13 cellular contexts compared by ENCODE assay signal in genomic region chr5:72160299-72160698, GRCh38. TPM values are rescaled to one million over a fixed set of nuclear protein-coding genes. Genes with fewer than 3 reads are reported as not detected.
A peak's percentile ranks its signal among the peaks of the same experiment; 100 is the strongest.
DNase-seq lines count a peak whose midpoint lies in the region; ATAC-seq and TF ChIP-seq lines count a peak whose summit lies in the region.
"Had no signal": no experiment of that assay in that cellular context is flagged by ENCODE, and none has a peak within 500 bp of the region (broad histone marks: within the 10 kb centered on the region; RNA-seq: fewer than 3 reads in every experiment).

No MANE protein-coding gene starts in this region.

- H3K36me3 ChIP-seq in HEK293 (ENCODE audit: control insufficient read depth in 2 of 2, insufficient read depth in 1 of 2, low read length in 2 of 2) (no peaks in the 10 kb centered on the region), stomach smooth muscle (ENCODE audit: control insufficient read depth in 2 of 2, insufficient read depth in 2 of 2, low read length in 2 of 2) (peaks cover 0 to 2% of the 10 kb centered on the region in 2 donors)

- no peak for TF ChIP-seq CTCF in HEK293 (tag by site-specific recombination; IDR thresholded peaks at IDR 0.05)
- no peak for TF ChIP-seq CTCF in astrocyte of the spinal cord (IDR thresholded peaks at IDR 0.05; ENCODE audit: low read depth, low read length)
- no peak for TF ChIP-seq CTCF in fibroblast of villous mesenchyme (IDR thresholded peaks at IDR 0.05; ENCODE audit: insufficient read depth, low read depth, low read length)

- H3K27me3 ChIP-seq in stomach smooth muscle (ENCODE audit: control insufficient read depth in 1 of 2, insufficient read depth in 2 of 2, low read length in 2 of 2) = no peaks in the 10 kb centered on the region

- H3K9me3 ChIP-seq in HEK293 (ENCODE audit: control insufficient read depth, insufficient read depth, low read depth, low read length) = no peaks in the 10 kb centered on the region
- H3K9me3 ChIP-seq in stomach smooth muscle (ENCODE audit: control insufficient read depth in 2 of 2, low read length in 2 of 2) = no peaks in the 10 kb centered on the region

- CTCF ChIA-PET in HEK293 (lab: Yijun Ruan, JAX) = no interaction called here

- no peak for ATAC-seq in left lobe of liver
- ATAC-seq: natural killer cell treated with Interleukin-12 subunit alpha and Interleukin-12 subunit beta and Interleukin-15 and Interleukin-18, amount 100 ng/mL, for 72 hours had no signal

- POLR2A ChIA-PET in HEK293 (lab: Yijun Ruan, JAX) = no interaction called here

- in situ Hi-C loops in astrocyte of the spinal cord (cut with HindIII; ENCODE audit: low sequenced_read_pairs) = no loop called here

- H3K9ac ChIP-seq in stomach smooth muscle (ENCODE audit: low read length in 2 of 2) = no peak overlapping the region

- peaks cover 5% of the 10 kb centered on the region; the same call in 1 of the 2 replicates for H3K4me1 ChIP-seq in HEK293 (ENCODE audit: control insufficient read depth, insufficient read depth, low read length)
- H3K4me1 ChIP-seq in stomach smooth muscle (ENCODE audit: control insufficient read depth, insufficient read depth, low read length) = peaks cover 41% of the 10 kb centered on the region

- H3K27ac ChIP-seq in HEK293 (ENCODE audit: extremely low read depth, low read depth, low read length) (no peak overlapping the region), stomach smooth muscle (ENCODE audit: low read length) (peak overlapping the region; percentile 18)

- H3K4me3 ChIP-seq in HEK293 (ENCODE audit: low read depth, low read length) (no peak overlapping the region), astrocyte of the spinal cord (ENCODE audit: low read depth, low read length) (no peak overlapping the region), fibroblast of villous mesenchyme (ENCODE audit: low read depth, low read length) (no peak overlapping the region), stomach smooth muscle (ENCODE audit: low read length in 2 of 2) (no peak overlapping the region)
- H3K4me3 ChIP-seq: SK-N-MC had no signal

- DNase-seq in astrocyte of the spinal cord (ENCODE audit: low read depth, low spot score) = peak; percentile 76
- peak; percentile 82 for DNase-seq in fibroblast of villous mesenchyme (ENCODE audit: low read depth)
- DNase-seq in left lobe of liver (ENCODE audit: low spot score) = no peak
- no peak for DNase-seq in NCI-H1092 (lab: John Stamatoyannopoulos, UW)
- DNase-seq in stimulated activated naive CD4-positive, alpha-beta T cell treated with Interleukin-2 at 50 U/mL for 16 hours (lab: John Stamatoyannopoulos, UW) = no peak
- DNase-seq: activated naive CD4-positive, alpha-beta T cell treated with anti-CD3 and anti-CD28 coated beads for 36 hours; CD8-positive, alpha-beta memory T cell; left cardiac atrium; NCI-H2081 treated with DMSO at 0.1 percent for 48 hours had no signal

TF ChIP-seq in HEK293, 187 proteins besides CTCF, POLR2A, EP300 and RAD21:
- TF ChIP-seq ATF2 (tag by site-specific recombination; IDR thresholded peaks at IDR 0.05; ENCODE audit: low read depth) (peak; percentile 84), ZBTB17 (tag by site-specific recombination; IDR thresholded peaks at IDR 0.05) (no peak)
TF ChIP-seq in HEK293: peak in this region for 1.

RNA-seq across cellular contexts. Expression of gene MAP1B, which starts 53.0 kb away (rescaled TPM):
- total RNA-seq in fibroblast of villous mesenchyme = 74.3 and 124 TPM in 2 replicates
- total RNA-seq in left lobe of liver = 3.4 TPM

Comparison
In these comparisons a context has a peak if more than half of its experiments do, and no peak if none do; other contexts are left out.
1. DNase-seq: peak in astrocyte of the spinal cord (single experiment) and fibroblast of villous mesenchyme (single experiment); none in left lobe of liver (single experiment), NCI-H1092 (single experiment) and stimulated activated naive CD4-positive, alpha-beta T cell treated with Interleukin-2 at 50 U/mL for 16 hours (single experiment).
2. RNA of gene MAP1B, which starts 53.0 kb away (total RNA-seq): 74.3 to 124 TPM in fibroblast of villous mesenchyme; 3.4 TPM in left lobe of liver (single experiment); every median in the first group is over 10 times any median in the second.